ENCODE assay signal across 1 cellular context in the genomic region with DNA sequence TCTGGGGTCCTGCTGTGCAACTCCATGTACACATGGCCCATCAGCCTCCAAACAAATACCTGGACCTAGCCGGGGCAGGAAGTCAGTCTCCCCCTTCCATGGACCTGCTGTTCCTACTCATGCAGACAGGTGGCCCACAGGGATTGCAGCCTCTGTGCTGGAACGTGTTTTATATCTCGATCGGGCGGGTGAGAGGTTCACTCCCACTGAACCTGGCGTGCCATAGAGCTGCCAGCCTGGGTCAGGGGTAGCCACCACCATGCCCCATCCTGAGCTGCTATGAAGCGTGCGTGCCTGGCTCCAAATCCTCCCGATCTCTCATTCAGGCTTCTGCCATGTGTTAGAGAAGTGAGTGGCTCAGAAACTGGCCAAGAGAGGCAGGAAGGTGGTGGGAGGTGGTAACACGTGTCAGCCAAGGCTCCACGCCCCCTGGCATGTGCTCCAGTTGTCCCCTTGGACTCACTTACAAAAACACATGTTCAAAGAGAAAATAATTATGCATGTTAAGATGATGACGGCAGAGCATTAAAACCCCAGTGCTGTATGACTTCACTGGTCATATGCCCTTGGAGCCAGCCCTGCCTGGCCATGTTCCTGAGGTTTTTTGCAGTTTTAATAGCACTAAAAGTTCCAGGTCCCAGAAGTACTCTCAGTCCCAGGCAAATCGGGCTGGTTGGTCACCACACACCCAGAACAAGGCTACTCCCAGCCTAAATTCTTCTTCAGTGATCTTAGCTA.
TF ChIP-seq lines count a peak whose summit lies in the region.

No MANE protein-coding gene starts in this region.

TF ChIP-seq in liver, 16 proteins besides CTCF, POLR2A, EP300 and RAD21 (continued from another document):
- TF ChIP-seq, protein P1, sequence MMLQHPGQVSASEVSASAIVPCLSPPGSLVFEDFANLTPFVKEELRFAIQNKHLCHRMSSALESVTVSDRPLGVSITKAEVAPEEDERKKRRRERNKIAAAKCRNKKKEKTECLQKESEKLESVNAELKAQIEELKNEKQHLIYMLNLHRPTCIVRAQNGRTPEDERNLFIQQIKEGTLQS (IDR thresholded peaks at IDR 0.05), result no peak
- no peak for TF ChIP-seq EGR1 (IDR thresholded peaks at IDR 0.05; ENCODE audit: low read depth in 2 of 2)
- TF ChIP-seq, protein P2, sequence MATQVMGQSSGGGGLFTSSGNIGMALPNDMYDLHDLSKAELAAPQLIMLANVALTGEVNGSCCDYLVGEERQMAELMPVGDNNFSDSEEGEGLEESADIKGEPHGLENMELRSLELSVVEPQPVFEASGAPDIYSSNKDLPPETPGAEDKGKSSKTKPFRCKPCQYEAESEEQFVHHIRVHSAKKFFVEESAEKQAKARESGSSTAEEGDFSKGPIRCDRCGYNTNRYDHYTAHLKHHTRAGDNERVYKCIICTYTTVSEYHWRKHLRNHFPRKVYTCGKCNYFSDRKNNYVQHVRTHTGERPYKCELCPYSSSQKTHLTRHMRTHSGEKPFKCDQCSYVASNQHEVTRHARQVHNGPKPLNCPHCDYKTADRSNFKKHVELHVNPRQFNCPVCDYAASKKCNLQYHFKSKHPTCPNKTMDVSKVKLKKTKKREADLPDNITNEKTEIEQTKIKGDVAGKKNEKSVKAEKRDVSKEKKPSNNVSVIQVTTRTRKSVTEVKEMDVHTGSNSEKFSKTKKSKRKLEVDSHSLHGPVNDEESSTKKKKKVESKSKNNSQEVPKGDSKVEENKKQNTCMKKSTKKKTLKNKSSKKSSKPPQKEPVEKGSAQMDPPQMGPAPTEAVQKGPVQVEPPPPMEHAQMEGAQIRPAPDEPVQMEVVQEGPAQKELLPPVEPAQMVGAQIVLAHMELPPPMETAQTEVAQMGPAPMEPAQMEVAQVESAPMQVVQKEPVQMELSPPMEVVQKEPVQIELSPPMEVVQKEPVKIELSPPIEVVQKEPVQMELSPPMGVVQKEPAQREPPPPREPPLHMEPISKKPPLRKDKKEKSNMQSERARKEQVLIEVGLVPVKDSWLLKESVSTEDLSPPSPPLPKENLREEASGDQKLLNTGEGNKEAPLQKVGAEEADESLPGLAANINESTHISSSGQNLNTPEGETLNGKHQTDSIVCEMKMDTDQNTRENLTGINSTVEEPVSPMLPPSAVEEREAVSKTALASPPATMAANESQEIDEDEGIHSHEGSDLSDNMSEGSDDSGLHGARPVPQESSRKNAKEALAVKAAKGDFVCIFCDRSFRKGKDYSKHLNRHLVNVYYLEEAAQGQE (IDR thresholded peaks at IDR 0.05), result no peak
- TF ChIP-seq FOXA2 (IDR thresholded peaks at IDR 0.05), result no peak
- TF ChIP-seq, protein P3, sequence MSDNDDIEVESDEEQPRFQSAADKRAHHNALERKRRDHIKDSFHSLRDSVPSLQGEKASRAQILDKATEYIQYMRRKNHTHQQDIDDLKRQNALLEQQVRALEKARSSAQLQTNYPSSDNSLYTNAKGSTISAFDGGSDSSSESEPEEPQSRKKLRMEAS (IDR thresholded peaks at IDR 0.05), result no peak
- no peak for TF ChIP-seq HNF4A (conservative IDR thresholded peaks at IDR 0.05)
- no peak for TF ChIP-seq SP1 (IDR thresholded peaks at IDR 0.05)
- TF ChIP-seq RXRA (IDR thresholded peaks at IDR 0.05), result no peak
- TF ChIP-seq GABPA (IDR thresholded peaks at IDR 0.05 in 1 of 2, conservative IDR thresholded peaks at IDR 0.05 in 1 of 2), result no peak
- TF ChIP-seq, protein P4, sequence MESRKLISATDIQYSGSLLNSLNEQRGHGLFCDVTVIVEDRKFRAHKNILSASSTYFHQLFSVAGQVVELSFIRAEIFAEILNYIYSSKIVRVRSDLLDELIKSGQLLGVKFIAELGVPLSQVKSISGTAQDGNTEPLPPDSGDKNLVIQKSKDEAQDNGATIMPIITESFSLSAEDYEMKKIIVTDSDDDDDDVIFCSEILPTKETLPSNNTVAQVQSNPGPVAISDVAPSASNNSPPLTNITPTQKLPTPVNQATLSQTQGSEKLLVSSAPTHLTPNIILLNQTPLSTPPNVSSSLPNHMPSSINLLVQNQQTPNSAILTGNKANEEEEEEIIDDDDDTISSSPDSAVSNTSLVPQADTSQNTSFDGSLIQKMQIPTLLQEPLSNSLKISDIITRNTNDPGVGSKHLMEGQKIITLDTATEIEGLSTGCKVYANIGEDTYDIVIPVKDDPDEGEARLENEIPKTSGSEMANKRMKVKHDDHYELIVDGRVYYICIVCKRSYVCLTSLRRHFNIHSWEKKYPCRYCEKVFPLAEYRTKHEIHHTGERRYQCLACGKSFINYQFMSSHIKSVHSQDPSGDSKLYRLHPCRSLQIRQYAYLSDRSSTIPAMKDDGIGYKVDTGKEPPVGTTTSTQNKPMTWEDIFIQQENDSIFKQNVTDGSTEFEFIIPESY (IDR thresholded peaks at IDR 0.05), result no peak
- no peak for TF ChIP-seq TAF1 (conservative IDR thresholded peaks at IDR 0.05)
- TF ChIP-seq JUND (IDR thresholded peaks at IDR 0.05), result no peak
- no peak for TF ChIP-seq HNF4G (IDR thresholded peaks at IDR 0.05)
